In the genomic region with DNA sequence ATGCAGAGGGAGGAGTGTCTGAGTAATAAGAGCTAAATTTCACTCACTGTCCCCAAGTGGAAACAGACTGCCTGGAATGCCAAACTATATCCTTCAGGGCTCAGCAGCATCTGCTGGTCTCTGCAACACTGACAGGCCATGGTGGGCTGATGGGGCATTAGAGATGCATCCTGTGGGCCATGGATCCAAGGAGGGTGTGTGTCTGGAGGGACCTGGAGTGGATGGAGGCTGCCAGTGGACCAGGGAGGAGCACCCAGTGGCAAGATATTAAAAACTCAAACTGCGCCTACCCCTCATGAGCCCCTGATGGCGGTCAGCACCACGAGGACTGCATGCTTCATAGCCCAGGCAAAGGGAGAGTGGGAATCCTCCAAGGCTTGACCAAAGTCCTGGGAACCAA, we compare ENCODE assay signal across 32 cellular contexts. TPM values are rescaled to one million over a fixed set of nuclear protein-coding genes. Genes with fewer than 3 reads are reported as not detected.
"Had no signal": no experiment of that assay in that cellular context is flagged by ENCODE, and none has a peak within 500 bp of the region (broad histone marks: within the 10 kb centered on the region; RNA-seq: fewer than 3 reads in every experiment).

No MANE protein-coding gene starts in this region.

- H3K9me3 ChIP-seq: breast epithelium, Peyer's patch, SJSA1 had no signal

- ATAC-seq: activated CD8-positive, alpha-beta memory T cell treated with anti-CD3 and anti-CD28 coated beads, Interleukin-2, amount 10 ng/mL, durations not matched to agents 7 days and 5 days; activated T-cell treated with anti-CD3 and anti-CD28 coated beads, Interleukin-2, amount 50 U/mL, for 4 hours; SK-N-SH treated with all-trans-retinoic acid at 6 μM for 48 hours had no signal

- H3K27ac Mint-ChIP-seq: activated B cell treated with CpG ODN at 0.5 μM for 24 hours; activated CD4-positive, alpha-beta T cell treated with anti-CD3 and anti-CD28 coated beads, Interleukin-2, amount 10 ng/mL, durations not matched to agents 24 days and 14 days; activated CD8-positive, alpha-beta memory T cell treated with anti-CD3 and anti-CD28 coated beads, Interleukin-2, amount 10 ng/mL, durations not matched to agents 7 days and 5 days; activated naive CD4-positive, alpha-beta T cell treated with anti-CD3 and anti-CD28 coated beads, Interleukin-2, amount 10 ng/mL, durations not matched to agents 7 days and 5 days; activated naive CD8-positive, alpha-beta T cell treated with anti-CD3 and anti-CD28 coated beads for 36 hours; T-helper 2 cell treated with Interferon-gamma antibody and Interleukin-4, amounts not matched to agents 5 μg/mL and 100 μg/mL, for 36 hours had no signal

- H3K4me3 ChIP-seq: breast epithelium, Peyer's patch, SJSA1 had no signal

- H3K27me3 ChIP-seq: Peyer's patch had no signal

- H3K27ac ChIP-seq: breast epithelium, Peyer's patch, RWPE1, SJSA1 had no signal

- H3K4me3 Mint-ChIP-seq: activated B cell treated with CpG ODN at 0.5 μM for 24 hours; activated CD4-positive, alpha-beta T cell treated with anti-CD3 and anti-CD28 coated beads, Interleukin-2, amount 10 ng/mL, durations not matched to agents 24 days and 14 days; activated CD8-positive, alpha-beta memory T cell treated with anti-CD3 and anti-CD28 coated beads, Interleukin-2, amount 10 ng/mL, durations not matched to agents 7 days and 5 days; activated naive CD4-positive, alpha-beta T cell treated with anti-CD3 and anti-CD28 coated beads, Interleukin-2, amount 10 ng/mL, durations not matched to agents 7 days and 5 days; activated naive CD8-positive, alpha-beta T cell treated with anti-CD3 and anti-CD28 coated beads for 36 hours; activated T-cell treated with anti-CD3 and anti-CD28 coated beads, Interleukin-2, amount 50 U/mL, for 4 hours; IgD-negative memory B cell; T-helper 2 cell treated with Interferon-gamma antibody and Interleukin-4, amounts not matched to agents 5 μg/mL and 100 μg/mL, for 36 hours had no signal

- H3K9me3 Mint-ChIP-seq: activated B cell treated with CpG ODN at 0.5 μM for 24 hours; activated CD4-positive, alpha-beta T cell treated with anti-CD3 and anti-CD28 coated beads, Interleukin-2, amount 10 ng/mL, durations not matched to agents 24 days and 14 days; activated naive CD4-positive, alpha-beta T cell treated with anti-CD3 and anti-CD28 coated beads, Interleukin-2, amount 10 ng/mL, durations not matched to agents 7 days and 5 days; activated naive CD8-positive, alpha-beta T cell treated with anti-CD3 and anti-CD28 coated beads for 36 hours; activated T-cell treated with anti-CD3 and anti-CD28 coated beads, Interleukin-2, amount 50 U/mL, for 4 hours; IgD-negative memory B cell; T-helper 2 cell treated with Interferon-gamma antibody and Interleukin-4, amounts not matched to agents 5 μg/mL and 100 μg/mL, for 36 hours had no signal

- H3K36me3 Mint-ChIP-seq: activated CD8-positive, alpha-beta memory T cell treated with anti-CD3 and anti-CD28 coated beads, Interleukin-2, amount 10 ng/mL, durations not matched to agents 7 days and 5 days; activated naive CD4-positive, alpha-beta T cell treated with anti-CD3 and anti-CD28 coated beads, Interleukin-2, amount 10 ng/mL, durations not matched to agents 7 days and 5 days; activated naive CD8-positive, alpha-beta T cell treated with anti-CD3 and anti-CD28 coated beads for 36 hours; IgD-negative memory B cell had no signal

- DNase-seq: activated B cell treated with CpG ODN at 0.5 μM for 24 hours; activated CD4-positive, alpha-beta T cell treated with anti-CD3 and anti-CD28 coated beads for 1 hour; activated CD4-positive, alpha-beta T cell treated with anti-CD3 and anti-CD28 coated beads, Interleukin-2, amount 10 ng/mL, durations not matched to agents 24 days and 14 days; activated CD4-positive, alpha-beta T cell treated with anti-CD3 and anti-CD28 coated beads, Interleukin-2, amount 50 U/mL, for 48 hours; activated CD8-positive, alpha-beta memory T cell treated with anti-CD3 and anti-CD28 coated beads, Interleukin-2, amount 10 ng/mL, durations not matched to agents 7 days and 5 days; activated gamma-delta T cell treated with Interleukin-2 at 50 U/mL for 16 hours; activated naive CD4-positive, alpha-beta T cell treated with anti-CD3 and anti-CD28 coated beads, Interleukin-2, amount 10 ng/mL, durations not matched to agents 7 days and 5 days; activated naive CD8-positive, alpha-beta T cell treated with anti-CD3 and anti-CD28 coated beads for 36 hours; activated T-cell treated with anti-CD3 and anti-CD28 coated beads, Interleukin-2, amount 50 U/mL, for 4 hours; caudate nucleus; KG1; NCI-H1048; NCI-H146; NCI-H187 treated with DMSO at 0.1 percent for 48 hours; NCI-H2081 treated with DMSO at 0.1 percent for 48 hours; NCI-H446; NCI-H526; NCI-H774; NK-92 treated with Interleukin-12 subunit alpha and Interleukin-12 subunit beta, amount 100 ng/mL, for 24 hours; Peyer's patch; SHP77; SW 1271 had no signal

- H3K4me1 ChIP-seq: breast epithelium, Peyer's patch, SJSA1 had no signal

- H3K36me3 ChIP-seq: breast epithelium, Peyer's patch, SJSA1 had no signal

RNA-seq across cellular contexts. Expression of gene TIFAB, which starts 15.9 kb away (rescaled TPM):
- total RNA-seq: activated B cell treated with CpG ODN at 0.5 μM for 24 hours; activated CD4-positive, alpha-beta T cell treated with anti-CD3 and anti-CD28 coated beads, Interleukin-2, amount 10 ng/mL, durations not matched to agents 24 days and 14 days; activated CD8-positive, alpha-beta memory T cell treated with anti-CD3 and anti-CD28 coated beads, Interleukin-2, amount 10 ng/mL, durations not matched to agents 7 days and 5 days; activated naive CD8-positive, alpha-beta T cell treated with anti-CD3 and anti-CD28 coated beads for 36 hours; activated T-cell treated with anti-CD3 and anti-CD28 coated beads, Interleukin-2, amount 50 U/mL, for 4 hours; breast epithelium; LHCN-M2; M059J; SJSA1; T-helper 1 cell treated with Interleukin-12 subunit alpha and Interleukin-12 subunit beta and Interleukin-4 antibody, amounts not matched to agents 30 ng/mL and 1 ng/mL, for 36 hours had no signal
- polyA plus RNA-seq: IgD-negative memory B cell had no signal

RNA-seq across cellular contexts. Expression of gene DCANP1, which starts 20.9 kb away (rescaled TPM):
- total RNA-seq: activated B cell treated with CpG ODN at 0.5 μM for 24 hours; activated CD4-positive, alpha-beta T cell treated with anti-CD3 and anti-CD28 coated beads, Interleukin-2, amount 10 ng/mL, durations not matched to agents 24 days and 14 days; activated CD8-positive, alpha-beta memory T cell treated with anti-CD3 and anti-CD28 coated beads, Interleukin-2, amount 10 ng/mL, durations not matched to agents 7 days and 5 days; activated naive CD8-positive, alpha-beta T cell treated with anti-CD3 and anti-CD28 coated beads for 36 hours; activated T-cell treated with anti-CD3 and anti-CD28 coated beads, Interleukin-2, amount 50 U/mL, for 4 hours; breast epithelium; LHCN-M2; M059J; SJSA1; T-helper 1 cell treated with Interleukin-12 subunit alpha and Interleukin-12 subunit beta and Interleukin-4 antibody, amounts not matched to agents 30 ng/mL and 1 ng/mL, for 36 hours had no signal
- polyA plus RNA-seq: adipose tissue, IgD-negative memory B cell had no signal
